Comparison of ENCODE assay signal across 27 cellular contexts in genomic region chr7:39926111-39926510, GRCh38.
"Had no signal": no experiment of that assay in that cellular context is flagged by ENCODE, and none has a peak within 500 bp of the region (broad histone marks: within the 10 kb centered on the region; RNA-seq: fewer than 3 reads in every experiment).

No MANE protein-coding gene starts in this region.

- H3K4me1 ChIP-seq: stomach, testis, thyroid gland, tibial artery, transverse colon, upper lobe of right lung, uterus had no signal

- DNase-seq: stimulated activated CD4-positive, alpha-beta T cell treated with anti-CD3 and anti-CD28 coated beads, Interleukin-2, amount 100 ng/mL, for 48 hours; stimulated activated CD4-positive, alpha-beta T cell treated with anti-CD3 and anti-CD28 coated beads, Interleukin-4, amount 100 ng/mL, for 1 hour; stimulated activated CD4-positive, alpha-beta T cell treated with anti-CD3 and anti-CD28 coated beads, Interleukin-4, amount 100 ng/mL, for 24 hours; stimulated activated CD4-positive, alpha-beta T cell treated with anti-CD3 and anti-CD28 coated beads, Interleukin-4, amount 100 ng/mL, for 4 hours; stimulated activated CD8-positive, alpha-beta memory T cell treated with anti-CD3 and anti-CD28 coated beads, Interleukin-4, amount 100 ng/mL, for 48 hours; stimulated activated naive B cell treated with anti-CD40 and anti-IgM and Interleukin-4, amounts not matched to agents 10 μg/mL and 1 μg/mL and 100 μg/mL, for 72 hours; stimulated activated naive CD4-positive, alpha-beta T cell; stimulated activated naive CD4-positive, alpha-beta T cell treated with Interleukin-2 at 50 U/mL for 16 hours; stimulated activated naive CD8-positive, alpha-beta T cell treated with anti-CD3 and anti-CD28 coated beads, Interleukin-15, amount 100 ng/mL, for 72 hours; stimulated activated naive CD8-positive, alpha-beta T cell treated with anti-CD3 and anti-CD28 coated beads, Interleukin-15, Interleukin-2, amounts not matched to agents 100 U/mL and 50 U/mL, for 24 hours; stomach; substantia nigra; testis; thyroid gland; tibial artery; transverse colon; trophoblast cell; upper lobe of left lung; upper lobe of right lung; uterus had no signal

- H3K4me3 ChIP-seq: stomach, suprapubic skin, testis, thoracic aorta, thyroid gland, tibial artery, tibial nerve, transverse colon, upper lobe of left lung, upper lobe of right lung, uterus, vagina had no signal

- H3K9me3 ChIP-seq: stomach, suprapubic skin, testis, thoracic aorta, thyroid gland, tibial artery, tibial nerve, transverse colon, upper lobe of left lung, upper lobe of right lung, uterus, vagina had no signal

- FAIRE-seq: urothelium cell line had no signal

- H3K36me3 ChIP-seq: stomach, suprapubic skin, thoracic aorta, thyroid gland, tibial artery, tibial nerve, transverse colon, upper lobe of left lung, upper lobe of right lung, uterus, vagina had no signal

- H3K27me3 ChIP-seq: stomach, suprapubic skin, testis, thyroid gland, tibial artery, tibial nerve, transverse colon, upper lobe of left lung, upper lobe of right lung, uterus, vagina had no signal

- ATAC-seq: stimulated activated effector memory CD8-positive, alpha-beta T cell treated with anti-CD3 and anti-CD28 coated beads, Interleukin-12 subunit alpha, Interleukin-12 subunit beta, amount 100 ng/mL, for 72 hours; stimulated activated memory B cell treated with anti-CD40 and anti-IgM and Interleukin-4, amounts not matched to agents 10 μg/mL and 1 μg/mL and 100 μg/mL, for 72 hours; stimulated activated naive B cell treated with anti-CD40 and anti-IgM and Interleukin-4, amounts not matched to agents 10 μg/mL and 1 μg/mL and 100 μg/mL, for 72 hours; stimulated activated naive CD8-positive, alpha-beta T cell treated with anti-CD3 and anti-CD28 coated beads, Interleukin-15, amount 100 ng/mL, for 72 hours; stimulated activated naive CD8-positive, alpha-beta T cell treated with anti-CD3 and anti-CD28 coated beads, Interleukin-15, Interleukin-2, amounts not matched to agents 100 U/mL and 50 U/mL, for 24 hours; upper lobe of right lung had no signal

- H3K27ac ChIP-seq: stomach, suprapubic skin, testis, thoracic aorta, thyroid gland, tibial artery, tibial nerve, transverse colon, upper lobe of left lung, upper lobe of right lung, uterus, vagina had no signal
